9 cellular contexts compared by ENCODE assay signal in the genomic region with DNA sequence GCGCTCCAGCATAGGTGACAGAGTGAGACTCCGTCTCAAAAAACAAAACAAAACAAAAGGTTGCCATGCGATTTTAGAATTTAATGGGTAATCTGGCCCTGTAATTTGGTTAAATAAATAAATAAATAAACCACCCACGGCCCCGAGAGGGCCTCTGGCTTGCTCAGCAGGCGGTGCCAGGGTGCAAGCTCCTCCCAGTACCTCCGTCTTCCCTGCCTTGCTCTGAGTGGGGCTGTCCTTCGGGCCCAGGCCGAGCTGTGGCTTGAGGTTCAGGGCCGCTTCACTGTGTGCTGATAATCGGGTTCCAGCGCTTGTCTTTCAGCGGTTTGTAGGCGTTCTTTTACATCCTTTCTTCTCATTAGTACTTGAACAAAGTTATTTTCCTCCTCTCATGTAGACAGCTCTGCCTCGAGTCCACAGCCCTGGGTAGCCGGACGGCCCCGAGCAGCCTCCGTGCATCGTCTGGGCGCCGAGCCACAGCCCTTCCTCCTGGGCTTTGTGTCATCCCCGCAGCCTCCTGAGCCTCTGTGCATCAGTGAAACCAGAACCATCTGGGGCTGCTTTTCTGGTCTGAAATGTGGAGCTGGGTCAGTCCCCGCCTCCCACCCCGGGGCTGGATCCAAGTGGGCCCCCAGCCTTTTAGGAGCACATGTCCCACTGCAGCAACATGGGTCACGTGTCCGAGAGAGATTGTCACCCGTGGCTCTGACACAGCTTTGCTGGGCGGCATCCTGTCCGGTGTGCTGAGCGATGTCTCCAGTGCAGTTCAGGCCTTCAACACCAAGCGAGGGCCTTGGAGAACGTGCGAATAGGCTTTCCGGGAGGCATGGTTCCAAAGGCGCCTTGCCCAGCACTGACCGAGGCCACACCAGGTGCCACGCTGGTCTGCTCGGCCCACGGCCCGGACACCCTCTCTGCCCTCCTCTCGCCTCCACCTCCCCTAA.
A peak's percentile ranks its signal among the peaks of the same experiment; 100 is the strongest.
DNase-seq lines count a peak whose midpoint lies in the region; ATAC-seq and TF ChIP-seq lines count a peak whose summit lies in the region.
"Had no signal": no experiment of that assay in that cellular context is flagged by ENCODE, and none has a peak within 500 bp of the region (broad histone marks: within the 10 kb centered on the region; RNA-seq: fewer than 3 reads in every experiment).

No MANE protein-coding gene starts in this region.

- peak overlapping the region; percentile 90 for H3K27ac ChIP-seq in KOPT-K1 (ENCODE audit: low read depth, low read length, poor library complexity, severe bottlenecking)
- peak overlapping the region in 1 of 2 donors; percentile 11 for H3K27ac ChIP-seq in coronary artery

- H3K4me3 ChIP-seq in AG09309 (ENCODE audit: control insufficient read depth, low read depth, low read length) (peak overlapping the region; percentile 44), coronary artery (peak overlapping the region; percentile 72)

- peak overlapping the region; percentile 61 for H3K27ac Mint-ChIP-seq in natural killer cell treated with Interleukin-12 subunit alpha and Interleukin-12 subunit beta and Interleukin-15 and Interleukin-18, amount 100 ng/mL, for 72 hours

- H3K9me3 Mint-ChIP-seq in natural killer cell treated with Interleukin-12 subunit alpha and Interleukin-12 subunit beta and Interleukin-15 and Interleukin-18, amount 100 ng/mL, for 72 hours = no peaks in the 10 kb centered on the region

- no peaks in the 10 kb centered on the region for H3K36me3 Mint-ChIP-seq in natural killer cell treated with Interleukin-12 subunit alpha and Interleukin-12 subunit beta and Interleukin-15 and Interleukin-18, amount 100 ng/mL, for 72 hours

- H3K27me3 Mint-ChIP-seq in natural killer cell treated with Interleukin-12 subunit alpha and Interleukin-12 subunit beta and Interleukin-15 and Interleukin-18, amount 100 ng/mL, for 72 hours = no peaks in the 10 kb centered on the region

- peak overlapping the region; percentile 50 for H3K4me3 Mint-ChIP-seq in natural killer cell treated with Interleukin-12 subunit alpha and Interleukin-12 subunit beta and Interleukin-15 and Interleukin-18, amount 100 ng/mL, for 72 hours

- H3K36me3 ChIP-seq in KOPT-K1 (ENCODE audit: insufficient read depth, low read length) = peaks cover 18% of the 10 kb centered on the region; the same call in 1 of the 2 replicates

- DNase-seq in AG09309 (ENCODE audit: low read depth) = peak; percentile 54
- DNase-seq in coronary artery (ENCODE audit: low spot score) = no peak
- DNase-seq in natural killer cell treated with Interleukin-12 subunit alpha and Interleukin-12 subunit beta and Interleukin-15 and Interleukin-18, amount 100 ng/mL, for 72 hours (ENCODE audit: low spot score) = peak; percentile 50
- DNase-seq in left lobe of liver (ENCODE audit: low spot score) = no peak
- no peak for DNase-seq in OCI-M2 (lab: John Stamatoyannopoulos, UW; ENCODE audit: unreplicated experiment)
- DNase-seq: KG1 had no signal

- ATAC-seq in natural killer cell treated with Interleukin-12 subunit alpha and Interleukin-12 subunit beta and Interleukin-15 and Interleukin-18, amount 100 ng/mL, for 72 hours = no peak
- ATAC-seq in left lobe of liver = no peak
- no peak for ATAC-seq in HG03439 (IDR thresholded peaks at IDR 0.05; ENCODE audit: unreplicated experiment)
- ATAC-seq in GM21786 (IDR thresholded peaks at IDR 0.05; ENCODE audit: unreplicated experiment) = no peak

- H3K4me1 Mint-ChIP-seq in natural killer cell treated with Interleukin-12 subunit alpha and Interleukin-12 subunit beta and Interleukin-15 and Interleukin-18, amount 100 ng/mL, for 72 hours (ENCODE audit: low read depth in 2 of 2) = peaks cover 29 to 48% of the 10 kb centered on the region in 2 donors

- H3K9me3 ChIP-seq in KOPT-K1 (ENCODE audit: insufficient read depth, low read length, poor library complexity, severe bottlenecking) = no peaks in the 10 kb centered on the region

- TF ChIP-seq CTCF in AG09309 (IDR thresholded peaks at IDR 0.05; ENCODE audit: control insufficient read depth, insufficient read depth, low read depth, low read length, missing control alignments) (no peak), coronary artery (IDR thresholded peaks at IDR 0.05) (no peak)

Comparison
In these comparisons a context has a peak if more than half of its experiments do, and no peak if none do; other contexts are left out.
1. DNase-seq: peak in AG09309 (single experiment) and natural killer cell treated with Interleukin-12 subunit alpha and Interleukin-12 subunit beta and Interleukin-15 and Interleukin-18, amount 100 ng/mL, for 72 hours (single experiment); none in coronary artery (single experiment), left lobe of liver (single experiment) and OCI-M2 (single experiment).